3 cellular contexts compared by ENCODE assay signal in genomic region chr5:113654828-113655227, GRCh38.
TF ChIP-seq lines count a peak whose summit lies in the region.

No MANE protein-coding gene starts in this region.

TF ChIP-seq in A549, 52 proteins besides CTCF, POLR2A, EP300 and RAD21:
- TF ChIP-seq GATA3 (IDR thresholded peaks at IDR 0.05; ENCODE audit: borderline replicate concordance) (no peak), NR3C1 (IDR thresholded peaks at IDR 0.05) (no peak), FOXS1 (CRISPR knock-in tag; IDR thresholded peaks at IDR 0.05) (no peak), SREBF2 (IDR thresholded peaks at IDR 0.05) (no peak), TFCP2L1 (CRISPR knock-in tag; IDR thresholded peaks at IDR 0.05) (no peak), CEBPB (IDR thresholded peaks at IDR 0.05) (no peak), MAFK (IDR thresholded peaks at IDR 0.05; ENCODE audit: partially characterized antibody) (peak; percentile 88)

TF ChIP-seq in IMR-90, 13 proteins besides CTCF, POLR2A, EP300 and RAD21:
- TF ChIP-seq MAFK (IDR thresholded peaks at IDR 0.05; ENCODE audit: low read depth, low read length) (peak; percentile 86), CEBPB (IDR thresholded peaks at IDR 0.05; ENCODE audit: low read depth, low read length) (no peak)

TF ChIP-seq in H1, 55 proteins besides CTCF, POLR2A, EP300 and RAD21:
- 0 out of 2 replicates have a peak, but pooled peaks have one; percentile 33 for TF ChIP-seq MAFK (IDR thresholded peaks at IDR 0.05; ENCODE audit: low read depth, low read length)
- TF ChIP-seq CTBP2 (IDR thresholded peaks at IDR 0.05; ENCODE audit: borderline replicate concordance, insufficient read depth, insufficient read length, low read length) = no peak
- TF ChIP-seq HDAC2 (IDR thresholded peaks at IDR 0.05; ENCODE audit: borderline replicate concordance in 1 of 2, low read depth in 2 of 2, low read length in 2 of 2) = no peak
- no peak for TF ChIP-seq NRF1 (IDR thresholded peaks at IDR 0.05; ENCODE audit: low read depth, low read length)
